Comparison of ENCODE assay signal across 1 cellular context in the genomic region with DNA sequence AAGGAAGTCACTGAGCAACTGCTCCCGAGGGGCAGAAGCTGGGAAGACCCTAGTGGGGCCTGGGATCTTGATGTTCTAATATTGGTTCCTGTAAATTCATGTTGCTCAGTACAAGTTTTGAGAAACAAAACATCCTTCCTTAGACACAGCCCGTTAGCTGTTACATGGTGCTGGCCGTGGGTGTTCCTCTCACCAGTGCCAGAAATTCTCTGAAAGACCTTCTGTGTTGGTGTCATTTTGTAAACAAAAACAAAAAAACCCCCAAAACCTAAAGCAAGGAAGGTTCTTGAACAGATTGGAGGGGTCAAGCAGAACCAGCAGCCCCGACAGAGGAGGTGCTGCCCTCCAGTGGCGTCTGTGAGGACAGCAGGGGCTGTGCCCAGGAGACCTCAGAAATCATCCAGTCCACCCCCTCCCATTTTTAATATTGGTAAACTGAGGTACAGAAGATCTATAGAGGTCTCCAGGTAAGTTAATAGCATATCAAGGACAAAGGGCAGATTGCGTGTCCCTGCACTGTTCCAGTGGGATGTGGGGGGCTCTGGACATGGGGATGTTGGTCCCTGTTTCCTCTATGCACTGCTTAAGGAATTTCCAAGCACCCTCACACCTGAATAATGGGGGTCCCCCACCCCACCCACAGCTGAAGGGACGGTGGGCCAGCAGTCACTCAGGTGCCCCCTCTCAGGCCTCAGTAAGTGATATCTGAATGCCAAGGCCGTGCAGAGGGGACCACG.
A peak's percentile ranks its signal among the peaks of the same experiment; 100 is the strongest.
TF ChIP-seq lines count a peak whose summit lies in the region.

No MANE protein-coding gene starts in this region.

TF ChIP-seq in GM12878, 131 proteins besides CTCF, POLR2A, EP300 and RAD21:
- TF ChIP-seq FOXM1 (IDR thresholded peaks at IDR 0.05; ENCODE audit: low read depth, low read length) (0 out of 2 replicates have a peak, but pooled peaks have one; percentile 11), ATF7 (IDR thresholded peaks at IDR 0.05; ENCODE audit: low read depth) (no peak), YY1 (IDR thresholded peaks at IDR 0.05; ENCODE audit: low read depth, low read length) (peak; percentile 43; the same call in 1 of the 2 replicates), MXI1 (IDR thresholded peaks at IDR 0.05; ENCODE audit: low read depth, low read length) (no peak), RUNX3 (IDR thresholded peaks at IDR 0.05; ENCODE audit: low read length) (peak; percentile 13; the same call in 1 of the 2 replicates), SMC3 (IDR thresholded peaks at IDR 0.05; ENCODE audit: borderline replicate concordance, low read length) (peak; percentile 80), ZSCAN29 (IDR thresholded peaks at IDR 0.05) (no peak), FOS (IDR thresholded peaks at IDR 0.05; ENCODE audit: borderline replicate concordance, extremely low read depth, insufficient read length) (no peak)
